1 cellular context compared by ENCODE assay signal in the genomic region with DNA sequence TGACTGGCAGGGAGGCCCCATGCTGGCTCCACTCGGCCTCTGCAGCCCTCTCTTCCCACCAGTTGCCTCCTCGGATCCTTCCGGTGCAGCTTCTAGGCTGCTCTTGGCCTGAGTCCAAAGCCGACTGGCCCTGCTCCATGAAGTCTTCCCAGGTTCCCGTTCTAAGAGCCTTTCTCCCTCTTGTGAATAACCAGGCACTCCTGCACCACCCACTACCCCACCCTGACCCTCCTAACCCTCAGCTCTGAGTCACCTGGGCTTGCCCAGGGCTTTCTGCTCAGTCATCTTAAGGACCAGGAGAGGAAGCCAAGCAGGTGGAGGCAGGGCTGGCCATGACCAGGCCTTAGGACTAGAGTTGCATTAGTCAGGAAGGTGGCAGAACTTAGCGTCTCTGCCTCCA.
TF ChIP-seq lines count a peak whose summit lies in the region.

No MANE protein-coding gene starts in this region.

TF ChIP-seq in K562, 482 proteins besides CTCF, POLR2A, EP300 and RAD21 (continued from another document):
- TF ChIP-seq, protein P1, sequence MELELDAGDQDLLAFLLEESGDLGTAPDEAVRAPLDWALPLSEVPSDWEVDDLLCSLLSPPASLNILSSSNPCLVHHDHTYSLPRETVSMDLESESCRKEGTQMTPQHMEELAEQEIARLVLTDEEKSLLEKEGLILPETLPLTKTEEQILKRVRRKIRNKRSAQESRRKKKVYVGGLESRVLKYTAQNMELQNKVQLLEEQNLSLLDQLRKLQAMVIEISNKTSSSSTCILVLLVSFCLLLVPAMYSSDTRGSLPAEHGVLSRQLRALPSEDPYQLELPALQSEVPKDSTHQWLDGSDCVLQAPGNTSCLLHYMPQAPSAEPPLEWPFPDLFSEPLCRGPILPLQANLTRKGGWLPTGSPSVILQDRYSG (tag; conservative IDR thresholded peaks at IDR 0.05; ENCODE audit: low read depth): no peak
- 0 out of 2 replicates have a peak, but pooled peaks have one; percentile 36 for TF ChIP-seq MAX (CRISPR knock-in tag; IDR thresholded peaks at IDR 0.05)
- TF ChIP-seq BRCA1 (IDR thresholded peaks at IDR 0.05): no peak
- TF ChIP-seq BRCA1 (CRISPR knock-in tag; IDR thresholded peaks at IDR 0.05): no peak
- TF ChIP-seq ILF3 (IDR thresholded peaks at IDR 0.05; ENCODE audit: borderline replicate concordance): no peak
- no peak for TF ChIP-seq ELK1 (CRISPR knock-in tag; IDR thresholded peaks at IDR 0.05)
- peak; percentile 72 for TF ChIP-seq ZEB2 (IDR thresholded peaks at IDR 0.05)
- no peak for TF ChIP-seq POLR3G (IDR thresholded peaks at IDR 0.05; ENCODE audit: extremely low read depth, insufficient read length, insufficient replicate concordance)
- TF ChIP-seq ERF (CRISPR knock-in tag; IDR thresholded peaks at IDR 0.05): no peak
- no peak for TF ChIP-seq SRSF1 (IDR thresholded peaks at IDR 0.05; ENCODE audit: low read depth, low read length)
- TF ChIP-seq, protein P2, sequence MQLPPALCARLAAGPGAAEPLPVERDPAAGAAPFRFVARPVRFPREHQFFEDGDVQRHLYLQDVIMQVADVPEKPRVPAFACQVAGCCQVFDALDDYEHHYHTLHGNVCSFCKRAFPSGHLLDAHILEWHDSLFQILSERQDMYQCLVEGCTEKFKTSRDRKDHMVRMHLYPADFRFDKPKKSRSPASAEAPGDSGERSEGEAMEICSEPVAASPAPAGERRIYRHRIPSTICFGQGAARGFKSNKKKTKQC (CRISPR knock-in tag; IDR thresholded peaks at IDR 0.05): no peak
- no peak for TF ChIP-seq SMAD4 (CRISPR knock-in tag; conservative IDR thresholded peaks at IDR 0.05)
- no peak for TF ChIP-seq TEAD2 (tag; IDR thresholded peaks at IDR 0.05)
- peak; percentile 62 for TF ChIP-seq ARID1B (IDR thresholded peaks at IDR 0.05)
- no peak for TF ChIP-seq PRMT5 (CRISPR knock-in tag; IDR thresholded peaks at IDR 0.05)
- TF ChIP-seq MTA2 (IDR thresholded peaks at IDR 0.05; ENCODE audit: low read depth): no peak
- TF ChIP-seq ZNF175 (CRISPR knock-in tag; IDR thresholded peaks at IDR 0.05; ENCODE audit: low read depth): no peak
- TF ChIP-seq, protein P3, sequence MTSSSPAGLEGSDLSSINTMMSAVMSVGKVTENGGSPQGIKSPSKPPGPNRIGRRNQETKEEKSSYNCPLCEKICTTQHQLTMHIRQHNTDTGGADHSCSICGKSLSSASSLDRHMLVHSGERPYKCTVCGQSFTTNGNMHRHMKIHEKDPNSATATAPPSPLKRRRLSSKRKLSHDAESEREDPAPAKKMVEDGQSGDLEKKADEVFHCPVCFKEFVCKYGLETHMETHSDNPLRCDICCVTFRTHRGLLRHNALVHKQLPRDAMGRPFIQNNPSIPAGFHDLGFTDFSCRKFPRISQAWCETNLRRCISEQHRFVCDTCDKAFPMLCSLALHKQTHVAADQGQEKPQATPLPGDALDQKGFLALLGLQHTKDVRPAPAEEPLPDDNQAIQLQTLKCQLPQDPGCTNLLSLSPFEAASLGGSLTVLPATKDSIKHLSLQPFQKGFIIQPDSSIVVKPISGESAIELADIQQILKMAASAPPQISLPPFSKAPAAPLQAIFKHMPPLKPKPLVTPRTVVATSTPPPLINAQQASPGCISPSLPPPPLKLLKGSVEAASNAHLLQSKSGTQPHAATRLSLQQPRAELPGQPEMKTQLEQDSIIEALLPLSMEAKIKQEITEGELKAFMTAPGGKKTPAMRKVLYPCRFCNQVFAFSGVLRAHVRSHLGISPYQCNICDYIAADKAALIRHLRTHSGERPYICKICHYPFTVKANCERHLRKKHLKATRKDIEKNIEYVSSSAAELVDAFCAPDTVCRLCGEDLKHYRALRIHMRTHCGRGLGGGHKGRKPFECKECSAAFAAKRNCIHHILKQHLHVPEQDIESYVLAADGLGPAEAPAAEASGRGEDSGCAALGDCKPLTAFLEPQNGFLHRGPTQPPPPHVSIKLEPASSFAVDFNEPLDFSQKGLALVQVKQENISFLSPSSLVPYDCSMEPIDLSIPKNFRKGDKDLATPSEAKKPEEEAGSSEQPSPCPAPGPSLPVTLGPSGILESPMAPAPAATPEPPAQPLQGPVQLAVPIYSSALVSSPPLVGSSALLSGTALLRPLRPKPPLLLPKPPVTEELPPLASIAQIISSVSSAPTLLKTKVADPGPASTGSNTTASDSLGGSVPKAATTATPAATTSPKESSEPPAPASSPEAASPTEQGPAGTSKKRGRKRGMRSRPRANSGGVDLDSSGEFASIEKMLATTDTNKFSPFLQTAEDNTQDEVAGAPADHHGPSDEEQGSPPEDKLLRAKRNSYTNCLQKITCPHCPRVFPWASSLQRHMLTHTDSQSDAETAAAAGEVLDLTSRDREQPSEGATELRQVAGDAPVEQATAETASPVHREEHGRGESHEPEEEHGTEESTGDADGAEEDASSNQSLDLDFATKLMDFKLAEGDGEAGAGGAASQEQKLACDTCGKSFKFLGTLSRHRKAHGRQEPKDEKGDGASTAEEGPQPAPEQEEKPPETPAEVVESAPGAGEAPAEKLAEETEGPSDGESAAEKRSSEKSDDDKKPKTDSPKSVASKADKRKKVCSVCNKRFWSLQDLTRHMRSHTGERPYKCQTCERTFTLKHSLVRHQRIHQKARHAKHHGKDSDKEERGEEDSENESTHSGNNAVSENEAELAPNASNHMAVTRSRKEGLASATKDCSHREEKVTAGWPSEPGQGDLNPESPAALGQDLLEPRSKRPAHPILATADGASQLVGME (CRISPR knock-in tag; IDR thresholded peaks at IDR 0.05): no peak
- TF ChIP-seq NR0B1 (IDR thresholded peaks at IDR 0.05; ENCODE audit: partially characterized antibody): no peak
- no peak for TF ChIP-seq GTF2A2 (tag; IDR thresholded peaks at IDR 0.05)
- TF ChIP-seq ZNF431 (CRISPR knock-in tag; IDR thresholded peaks at IDR 0.05): no peak
- TF ChIP-seq, protein P4, sequence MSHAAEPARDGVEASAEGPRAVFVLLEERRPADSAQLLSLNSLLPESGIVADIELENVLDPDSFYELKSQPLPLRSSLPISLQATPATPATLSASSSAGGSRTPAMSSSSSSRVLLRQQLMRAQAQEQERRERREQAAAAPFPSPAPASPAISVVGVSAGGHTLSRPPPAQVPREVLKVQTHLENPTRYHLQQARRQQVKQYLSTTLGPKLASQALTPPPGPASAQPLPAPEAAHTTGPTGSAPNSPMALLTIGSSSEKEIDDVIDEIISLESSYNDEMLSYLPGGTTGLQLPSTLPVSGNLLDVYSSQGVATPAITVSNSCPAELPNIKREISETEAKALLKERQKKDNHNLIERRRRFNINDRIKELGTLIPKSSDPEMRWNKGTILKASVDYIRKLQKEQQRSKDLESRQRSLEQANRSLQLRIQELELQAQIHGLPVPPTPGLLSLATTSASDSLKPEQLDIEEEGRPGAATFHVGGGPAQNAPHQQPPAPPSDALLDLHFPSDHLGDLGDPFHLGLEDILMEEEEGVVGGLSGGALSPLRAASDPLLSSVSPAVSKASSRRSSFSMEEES (CRISPR knock-in tag; IDR thresholded peaks at IDR 0.05): no peak
- no peak for TF ChIP-seq IRF9 (tag; IDR thresholded peaks at IDR 0.05)
- TF ChIP-seq MEF2D (tag; conservative IDR thresholded peaks at IDR 0.05; ENCODE audit: low read depth): no peak
- TF ChIP-seq, protein P5, sequence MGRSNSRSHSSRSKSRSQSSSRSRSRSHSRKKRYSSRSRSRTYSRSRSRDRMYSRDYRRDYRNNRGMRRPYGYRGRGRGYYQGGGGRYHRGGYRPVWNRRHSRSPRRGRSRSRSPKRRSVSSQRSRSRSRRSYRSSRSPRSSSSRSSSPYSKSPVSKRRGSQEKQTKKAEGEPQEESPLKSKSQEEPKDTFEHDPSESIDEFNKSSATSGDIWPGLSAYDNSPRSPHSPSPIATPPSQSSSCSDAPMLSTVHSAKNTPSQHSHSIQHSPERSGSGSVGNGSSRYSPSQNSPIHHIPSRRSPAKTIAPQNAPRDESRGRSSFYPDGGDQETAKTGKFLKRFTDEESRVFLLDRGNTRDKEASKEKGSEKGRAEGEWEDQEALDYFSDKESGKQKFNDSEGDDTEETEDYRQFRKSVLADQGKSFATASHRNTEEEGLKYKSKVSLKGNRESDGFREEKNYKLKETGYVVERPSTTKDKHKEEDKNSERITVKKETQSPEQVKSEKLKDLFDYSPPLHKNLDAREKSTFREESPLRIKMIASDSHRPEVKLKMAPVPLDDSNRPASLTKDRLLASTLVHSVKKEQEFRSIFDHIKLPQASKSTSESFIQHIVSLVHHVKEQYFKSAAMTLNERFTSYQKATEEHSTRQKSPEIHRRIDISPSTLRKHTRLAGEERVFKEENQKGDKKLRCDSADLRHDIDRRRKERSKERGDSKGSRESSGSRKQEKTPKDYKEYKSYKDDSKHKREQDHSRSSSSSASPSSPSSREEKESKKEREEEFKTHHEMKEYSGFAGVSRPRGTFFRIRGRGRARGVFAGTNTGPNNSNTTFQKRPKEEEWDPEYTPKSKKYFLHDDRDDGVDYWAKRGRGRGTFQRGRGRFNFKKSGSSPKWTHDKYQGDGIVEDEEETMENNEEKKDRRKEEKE (IDR thresholded peaks at IDR 0.05; ENCODE audit: borderline replicate concordance in 1 of 2, control insufficient read depth in 1 of 2, low read depth in 2 of 2, low read length in 1 of 2): no peak
- TF ChIP-seq ZNF217 (CRISPR knock-in tag; IDR thresholded peaks at IDR 0.05): no peak
- TF ChIP-seq SIN3B (IDR thresholded peaks at IDR 0.05; ENCODE audit: low read depth): no peak
